In the genomic region with DNA sequence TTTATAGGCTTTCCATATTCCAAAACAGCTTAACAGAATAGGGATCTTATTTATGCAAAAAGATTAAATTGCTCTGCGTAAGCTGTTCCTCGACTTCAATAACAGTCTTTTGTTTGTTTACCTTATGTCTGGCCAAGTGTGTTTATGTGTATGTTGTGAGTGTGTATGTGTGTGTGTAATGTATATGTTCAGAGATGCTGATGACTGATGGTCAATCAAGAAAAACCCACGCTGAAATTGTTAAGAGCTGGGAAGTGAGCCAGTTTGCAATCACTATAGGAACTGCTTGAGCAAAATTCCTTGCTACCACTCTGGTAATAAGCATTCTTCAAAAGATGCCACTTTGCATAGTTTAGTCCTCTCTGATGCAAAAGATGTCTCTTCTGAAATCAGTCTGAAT, we compare ENCODE assay signal across 32 cellular contexts. TPM values are rescaled to one million over a fixed set of nuclear protein-coding genes. Genes with fewer than 3 reads are reported as not detected.
DNase-seq lines count a peak whose midpoint lies in the region; ATAC-seq and TF ChIP-seq lines count a peak whose summit lies in the region.
"Had no signal": no experiment of that assay in that cellular context is flagged by ENCODE, and none has a peak within 500 bp of the region (broad histone marks: within the 10 kb centered on the region; RNA-seq: fewer than 3 reads in every experiment).

No MANE protein-coding gene starts in this region.

- H3K36me3 ChIP-seq in hepatocyte (replicated peaks; ENCODE audit: insufficient read depth, low read depth) = no peaks in the 10 kb centered on the region
- H3K36me3 ChIP-seq: gastrocnemius medialis, ovary, upper lobe of left lung had no signal

- TF ChIP-seq CTCF in AG09319 (IDR thresholded peaks at IDR 0.05; ENCODE audit: low read depth, low read length) = no peak
- no peak for TF ChIP-seq CTCF in hepatocyte (IDR thresholded peaks at IDR 0.05; ENCODE audit: poor library complexity)

- no peak overlapping the region for H3K4me2 ChIP-seq in hepatocyte
- H3K4me2 ChIP-seq: GM23338 had no signal

- no peaks in the 10 kb centered on the region for H3K27me3 Mint-ChIP-seq in activated T-cell treated with anti-CD3 and anti-CD28 coated beads, Interleukin-2, amount 50 U/mL, for 4 hours (ENCODE audit: low read depth)
- H3K27me3 Mint-ChIP-seq: activated CD4-positive, alpha-beta T cell treated with anti-CD3 and anti-CD28 coated beads, Interleukin-2, amount 10 ng/mL, durations not matched to agents 24 days and 14 days; activated naive CD8-positive, alpha-beta T cell treated with anti-CD3 and anti-CD28 coated beads for 36 hours; central memory CD8-positive, alpha-beta T cell; stimulated activated memory B cell treated with anti-CD40 and anti-IgM and Interleukin-4, amounts not matched to agents 10 μg/mL and 1 μg/mL and 100 μg/mL, for 72 hours had no signal

- no peaks in the 10 kb centered on the region for H3K9me3 ChIP-seq in hepatocyte (ENCODE audit: low read depth)
- H3K9me3 ChIP-seq: body of pancreas, Caco-2, gastrocnemius medialis, ovary, upper lobe of left lung had no signal

- H3K4me1 ChIP-seq in hepatocyte (ENCODE audit: insufficient read depth) = no peaks in the 10 kb centered on the region
- H3K4me1 ChIP-seq: body of pancreas, Caco-2, gastrocnemius medialis, upper lobe of left lung had no signal

- no peak overlapping the region for H3K4me3 ChIP-seq in hepatocyte
- H3K4me3 ChIP-seq: body of pancreas, gastrocnemius medialis, GM23338, ovary, SK-N-MC, upper lobe of left lung had no signal

- no peaks in the 10 kb centered on the region for H3K4me1 Mint-ChIP-seq in activated T-cell treated with anti-CD3 and anti-CD28 coated beads, Interleukin-2, amount 50 U/mL, for 4 hours (ENCODE audit: low read depth)
- H3K4me1 Mint-ChIP-seq: activated CD4-positive, alpha-beta T cell treated with anti-CD3 and anti-CD28 coated beads, Interleukin-2, amount 10 ng/mL, durations not matched to agents 24 days and 14 days; activated naive CD8-positive, alpha-beta T cell treated with anti-CD3 and anti-CD28 coated beads for 36 hours; central memory CD8-positive, alpha-beta T cell; stimulated activated memory B cell treated with anti-CD40 and anti-IgM and Interleukin-4, amounts not matched to agents 10 μg/mL and 1 μg/mL and 100 μg/mL, for 72 hours had no signal

- no peaks in the 10 kb centered on the region for H3K36me3 Mint-ChIP-seq in activated T-cell treated with anti-CD3 and anti-CD28 coated beads, Interleukin-2, amount 50 U/mL, for 4 hours (ENCODE audit: insufficient read depth)
- H3K36me3 Mint-ChIP-seq: activated naive CD8-positive, alpha-beta T cell treated with anti-CD3 and anti-CD28 coated beads for 36 hours; stimulated activated memory B cell treated with anti-CD40 and anti-IgM and Interleukin-4, amounts not matched to agents 10 μg/mL and 1 μg/mL and 100 μg/mL, for 72 hours; WTC11 had no signal

- no peak overlapping the region for H2AFZ ChIP-seq in hepatocyte
- H2AFZ ChIP-seq: GM23338 had no signal

- no peak for ATAC-seq in activated T-cell treated with anti-CD3 and anti-CD28 coated beads, Interleukin-2, amount 50 U/mL, for 4 hours
- ATAC-seq: body of pancreas; esophagus mucosa; gastrocnemius medialis; GM23338; left cardiac atrium; stimulated activated memory B cell treated with anti-CD40 and anti-IgM and Interleukin-4, amounts not matched to agents 10 μg/mL and 1 μg/mL and 100 μg/mL, for 72 hours; WTC11 had no signal

- H3K9me3 Mint-ChIP-seq in activated T-cell treated with anti-CD3 and anti-CD28 coated beads, Interleukin-2, amount 50 U/mL, for 4 hours = no peaks in the 10 kb centered on the region
- H3K9me3 Mint-ChIP-seq: activated CD4-positive, alpha-beta T cell treated with anti-CD3 and anti-CD28 coated beads, Interleukin-2, amount 10 ng/mL, durations not matched to agents 24 days and 14 days; activated naive CD8-positive, alpha-beta T cell treated with anti-CD3 and anti-CD28 coated beads for 36 hours; central memory CD8-positive, alpha-beta T cell; GM23338; HFFc6; nephron progenitor cell; stimulated activated memory B cell treated with anti-CD40 and anti-IgM and Interleukin-4, amounts not matched to agents 10 μg/mL and 1 μg/mL and 100 μg/mL, for 72 hours; WTC11 had no signal

- H3K27ac ChIP-seq in hepatocyte = no peak overlapping the region
- H3K27ac ChIP-seq: body of pancreas, C4-2B, gastrocnemius medialis, ovary, SK-N-MC, upper lobe of left lung had no signal

- no peaks in the 10 kb centered on the region for H3K27me3 ChIP-seq in hepatocyte
- H3K27me3 ChIP-seq: body of pancreas, gastrocnemius medialis, ovary, upper lobe of left lung had no signal

- DNase-seq in AG09319 (ENCODE audit: extremely low read depth, low read depth) (peak; percentile 18), GM03348 (ENCODE audit: low spot score) (peak; percentile 8), NCI-H446 treated with DMSO at 0.1 percent for 48 hours (lab: John Stamatoyannopoulos, UW) (peak; percentile 46), fibroblast of gingiva (ENCODE audit: low read depth) (peak; percentile 64), hepatocyte (ENCODE audit: low spot score) (no peak)
- DNase-seq in activated CD4-positive, alpha-beta T cell treated with anti-CD3 and anti-CD28 coated beads, Interleukin-2, amount 50 U/mL, for 48 hours = no peak
- no peak for DNase-seq in activated T-cell treated with anti-CD3 and anti-CD28 coated beads, Interleukin-2, amount 50 U/mL, for 4 hours
- DNase-seq: activated CD4-positive, alpha-beta T cell treated with anti-CD3 and anti-CD28 coated beads, Interleukin-2, amount 10 ng/mL, durations not matched to agents 24 days and 14 days; activated gamma-delta T cell; activated naive CD8-positive, alpha-beta T cell treated with anti-CD3 and anti-CD28 coated beads for 36 hours; activated T-cell treated with anti-CD3 and anti-CD28 coated beads, Interleukin-2, amount 50 U/mL, for 1 hour; body of pancreas; Caco-2; dermis blood vessel endothelial cell; DND-41; gastrocnemius medialis; HFFc6; hypothalamus; left cardiac atrium; nephron progenitor cell; ovary; substantia nigra; T-helper 1 cell; upper lobe of left lung had no signal

- 60% methylated on average over 3 of the region's 3 CpGs for WGBS in hepatocyte (ENCODE audit: low lambda C conversion rate, missing lambda C conversion rate)

- no peak overlapping the region for H3K4me3 Mint-ChIP-seq in activated T-cell treated with anti-CD3 and anti-CD28 coated beads, Interleukin-2, amount 50 U/mL, for 4 hours
- H3K4me3 Mint-ChIP-seq: activated CD4-positive, alpha-beta T cell treated with anti-CD3 and anti-CD28 coated beads, Interleukin-2, amount 10 ng/mL, durations not matched to agents 24 days and 14 days; activated naive CD8-positive, alpha-beta T cell treated with anti-CD3 and anti-CD28 coated beads for 36 hours; central memory CD8-positive, alpha-beta T cell; GM23338; HFFc6; nephron progenitor cell; stimulated activated memory B cell treated with anti-CD40 and anti-IgM and Interleukin-4, amounts not matched to agents 10 μg/mL and 1 μg/mL and 100 μg/mL, for 72 hours; WTC11 had no signal

- H3K79me2 ChIP-seq in hepatocyte = peaks cover 4% of the 10 kb centered on the region

- no peaks in the 10 kb centered on the region for H3K9me2 ChIP-seq in hepatocyte (replicated peaks; ENCODE audit: insufficient read depth)

- no peaks in the 10 kb centered on the region for H4K20me1 ChIP-seq in hepatocyte (ENCODE audit: insufficient read depth, poor library complexity, severe bottlenecking)

RNA-seq across cellular contexts. Expression of a gene that starts 59.6 kb away (rescaled TPM):
- total RNA-seq in hepatocyte = 9.0 and 16.5 TPM in 2 replicates
- polyA plus RNA-seq in hepatocyte = 7.5 and 9.7 TPM in 2 replicates
- total RNA-seq in activated T-cell treated with anti-CD3 and anti-CD28 coated beads, Interleukin-2, amount 50 U/mL, for 4 hours = under 1 TPM in 1 of 3 donors, not detected in 2; 0.11 TPM
- total RNA-seq: activated CD4-positive, alpha-beta T cell treated with anti-CD3 and anti-CD28 coated beads, Interleukin-2, amount 10 ng/mL, durations not matched to agents 24 days and 14 days; activated CD8-positive, alpha-beta memory T cell treated with anti-CD3 and anti-CD28 coated beads for 36 hours; activated naive CD8-positive, alpha-beta T cell treated with anti-CD3 and anti-CD28 coated beads for 36 hours had no signal

Comparison
In these comparisons a context has a peak if more than half of its experiments do, and no peak if none do; other contexts are left out.
1. DNase-seq: peak in AG09319 (single experiment), GM03348 (single experiment), NCI-H446 treated with DMSO at 0.1 percent for 48 hours (single experiment) and fibroblast of gingiva (single experiment); none in hepatocyte (single experiment), activated CD4-positive, alpha-beta T cell treated with anti-CD3 and anti-CD28 coated beads, Interleukin-2, amount 50 U/mL, for 48 hours (0 of 2) and activated T-cell treated with anti-CD3 and anti-CD28 coated beads, Interleukin-2, amount 50 U/mL, for 4 hours (single experiment).